ENCODE assay signal across 8 cellular contexts in the genomic region with DNA sequence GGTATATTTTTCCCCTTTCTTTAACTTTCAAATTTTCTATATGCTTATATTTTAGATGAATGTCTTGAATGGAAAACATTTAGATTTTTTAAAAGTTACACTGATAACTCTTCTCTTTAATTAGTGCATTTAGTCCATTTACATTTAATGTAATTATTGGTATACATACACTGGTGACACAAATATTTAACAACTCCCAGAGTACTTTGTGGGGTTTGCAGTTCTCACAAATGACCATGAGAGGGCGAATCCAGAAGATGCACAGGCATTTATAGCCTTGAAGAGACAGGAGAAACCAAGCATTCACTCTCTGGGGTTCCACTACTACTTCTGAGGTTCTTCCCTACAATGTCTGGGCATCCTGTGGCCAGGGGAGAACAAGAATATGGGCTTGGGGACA.
DNase-seq lines count a peak whose midpoint lies in the region; ATAC-seq, FAIRE-seq and TF ChIP-seq lines count a peak whose summit lies in the region.

No MANE protein-coding gene starts in this region.

- no peaks in the 10 kb centered on the region for H3K27me3 ChIP-seq in left lung

- no peaks in the 10 kb centered on the region for H3K9me3 ChIP-seq in left lung

- DNase-seq in CMK (ENCODE audit: low read depth) (peak; percentile 29), HTR-8/SVneo (ENCODE audit: insufficient read length, low spot score) (peak; percentile 13), amniotic epithelial cell (ENCODE audit: low read depth) (peak; percentile 33), left lung (no peak), DMS79 (lab: John Stamatoyannopoulos, UW) (no peak)

- intact Hi-C loops in left lung (cut with DNase I) = no loop called here

- H3K4me1 ChIP-seq in left lung = no peaks in the 10 kb centered on the region

- H3K36me3 ChIP-seq in left lung = no peaks in the 10 kb centered on the region

- TF ChIP-seq CTCF in left lung (IDR thresholded peaks at IDR 0.05) = peak; percentile 53 to 56

- no peak for FAIRE-seq in HTR-8/SVneo (lab: Jason Lieb, UNC)

- ATAC-seq in left lung = peak; percentile 60
- no peak for ATAC-seq in GM19397 (IDR thresholded peaks at IDR 0.05; ENCODE audit: unreplicated experiment)
- ATAC-seq in HG02759 (IDR thresholded peaks at IDR 0.05; ENCODE audit: unreplicated experiment) = no peak
- no peak for ATAC-seq in GM21737 (IDR thresholded peaks at IDR 0.05; ENCODE audit: unreplicated experiment)

- no peak overlapping the region for H3K27ac ChIP-seq in left lung

- H3K4me3 ChIP-seq in left lung = no peak overlapping the region

Comparison
In these comparisons a context has a peak if more than half of its experiments do, and no peak if none do; other contexts are left out.
1. DNase-seq: peak in CMK (single experiment), HTR-8/SVneo (single experiment) and amniotic epithelial cell (single experiment); none in left lung (0 of 2) and DMS79 (single experiment).